Comparison of ENCODE assay signal across 30 cellular contexts in genomic region chr5:128706269-128706668, GRCh38.
"Had no signal": no experiment of that assay in that cellular context is flagged by ENCODE, and none has a peak within 500 bp of the region (broad histone marks: within the 10 kb centered on the region; RNA-seq: fewer than 3 reads in every experiment).

No MANE protein-coding gene starts in this region.

- H3K79me2 ChIP-seq: hepatocyte had no signal

- H3K9me3 Mint-ChIP-seq: activated CD4-positive, alpha-beta memory T cell treated with anti-CD3 and anti-CD28 coated beads for 36 hours; activated CD4-positive, alpha-beta T cell treated with anti-CD3 and anti-CD28 coated beads, Interleukin-2, amount 10 ng/mL, durations not matched to agents 24 days and 14 days; activated T-cell treated with anti-CD3 and anti-CD28 coated beads, Interleukin-2, amount 50 U/mL, for 24 hours; endodermal cell had no signal

- H3K27me3 Mint-ChIP-seq: activated CD4-positive, alpha-beta memory T cell treated with anti-CD3 and anti-CD28 coated beads for 36 hours; activated CD4-positive, alpha-beta T cell treated with anti-CD3 and anti-CD28 coated beads for 36 hours; activated CD4-positive, alpha-beta T cell treated with anti-CD3 and anti-CD28 coated beads, Interleukin-2, amount 10 ng/mL, durations not matched to agents 24 days and 14 days; activated CD8-positive, alpha-beta memory T cell treated with anti-CD3 and anti-CD28 coated beads, Interleukin-2, amount 10 ng/mL, durations not matched to agents 7 days and 5 days; activated naive CD8-positive, alpha-beta T cell; activated T-cell treated with anti-CD3 and anti-CD28 coated beads, Interleukin-2, amount 50 U/mL, for 24 hours; activated T-helper 17 cell treated with anti-CD3 and anti-CD28 coated beads, Interleukin-2, amount 50 U/mL, for 72 hours had no signal

- H3K4me1 Mint-ChIP-seq: activated CD4-positive, alpha-beta T cell treated with anti-CD3 and anti-CD28 coated beads for 36 hours; activated CD4-positive, alpha-beta T cell treated with anti-CD3 and anti-CD28 coated beads, Interleukin-2, amount 10 ng/mL, durations not matched to agents 24 days and 14 days; activated CD8-positive, alpha-beta memory T cell treated with anti-CD3 and anti-CD28 coated beads, Interleukin-2, amount 10 ng/mL, durations not matched to agents 7 days and 5 days; activated T-helper 17 cell treated with anti-CD3 and anti-CD28 coated beads, Interleukin-2, amount 50 U/mL, for 72 hours; endodermal cell had no signal

- H3K36me3 ChIP-seq: brain microvascular endothelial cell, cardiac muscle cell, colonic mucosa, gastroesophageal sphincter, heart right ventricle had no signal

- ATAC-seq: activated CD4-positive, alpha-beta T cell treated with anti-CD3 and anti-CD28 coated beads for 36 hours; activated CD8-positive, alpha-beta memory T cell treated with anti-CD3 and anti-CD28 coated beads, Interleukin-2, amount 10 ng/mL, durations not matched to agents 7 days and 5 days; activated CD8-positive, alpha-beta T cell treated with anti-CD3 and anti-CD28 coated beads, Interleukin-2, amount 10 ng/mL, durations not matched to agents 7 days and 5 days; activated T-helper 17 cell treated with anti-CD3 and anti-CD28 coated beads, Interleukin-2, amount 50 U/mL, for 72 hours; gastroesophageal sphincter; heart right ventricle had no signal

- H3K27me3 ChIP-seq: brain microvascular endothelial cell, cardiac muscle cell, colonic mucosa, gastroesophageal sphincter, heart right ventricle, hepatocyte had no signal

- H3K4me3 Mint-ChIP-seq: activated CD4-positive, alpha-beta memory T cell treated with anti-CD3 and anti-CD28 coated beads for 36 hours; activated CD4-positive, alpha-beta T cell treated with anti-CD3 and anti-CD28 coated beads for 36 hours; activated CD4-positive, alpha-beta T cell treated with anti-CD3 and anti-CD28 coated beads, Interleukin-2, amount 10 ng/mL, durations not matched to agents 24 days and 14 days; activated CD8-positive, alpha-beta memory T cell treated with anti-CD3 and anti-CD28 coated beads, Interleukin-2, amount 10 ng/mL, durations not matched to agents 7 days and 5 days; activated CD8-positive, alpha-beta T cell treated with anti-CD3 and anti-CD28 coated beads, Interleukin-2, amount 10 ng/mL, durations not matched to agents 7 days and 5 days; activated naive CD8-positive, alpha-beta T cell; activated T-cell treated with anti-CD3 and anti-CD28 coated beads, Interleukin-2, amount 50 U/mL, for 24 hours; activated T-helper 17 cell treated with anti-CD3 and anti-CD28 coated beads, Interleukin-2, amount 50 U/mL, for 72 hours; endodermal cell had no signal

- H3K4me1 ChIP-seq: colonic mucosa, gastroesophageal sphincter, heart right ventricle had no signal

- H3K36me3 Mint-ChIP-seq: activated CD4-positive, alpha-beta memory T cell treated with anti-CD3 and anti-CD28 coated beads for 36 hours; activated CD8-positive, alpha-beta memory T cell treated with anti-CD3 and anti-CD28 coated beads, Interleukin-2, amount 10 ng/mL, durations not matched to agents 7 days and 5 days; activated naive CD8-positive, alpha-beta T cell had no signal

- H3K9me3 ChIP-seq: colonic mucosa, gastroesophageal sphincter had no signal

- FAIRE-seq: astrocyte had no signal

- H3K4me3 ChIP-seq: cardiac muscle cell, colonic mucosa, gastroesophageal sphincter, heart right ventricle, hepatocyte had no signal

- H3K27ac ChIP-seq: brain microvascular endothelial cell, cardiac muscle cell, colonic mucosa, gastroesophageal sphincter, heart right ventricle, hepatocyte had no signal

- H3K4me2 ChIP-seq: hepatocyte had no signal

- H2AFZ ChIP-seq: hepatocyte had no signal

- DNase-seq: activated CD4-positive, alpha-beta memory T cell treated with anti-CD3 and anti-CD28 coated beads for 36 hours; activated CD4-positive, alpha-beta T cell treated with anti-CD3 and anti-CD28 coated beads for 36 hours; activated CD4-positive, alpha-beta T cell treated with anti-CD3 and anti-CD28 coated beads, Interleukin-2, amount 10 ng/mL, durations not matched to agents 24 days and 14 days; activated CD4-positive, CD25-positive, alpha-beta regulatory T cell; activated CD4-positive, CD25-positive, alpha-beta regulatory T cell treated with anti-CD3 and anti-CD28 coated beads, Interleukin-2, amount 50 U/mL, for 72 hours; activated CD8-positive, alpha-beta memory T cell treated with anti-CD3 and anti-CD28 coated beads, Interleukin-2, amount 10 ng/mL, durations not matched to agents 7 days and 5 days; activated CD8-positive, alpha-beta memory T cell treated with anti-CD3 and anti-CD28 coated beads, Interleukin-2, amount 50 U/mL, for 4 hours; activated CD8-positive, alpha-beta T cell treated with anti-CD3 and anti-CD28 coated beads, Interleukin-2, amount 10 ng/mL, durations not matched to agents 7 days and 5 days; activated effector memory CD4-positive, alpha-beta T cell treated with Interleukin-2 at 50 U/mL for 16 hours; activated gamma-delta T cell treated with Interleukin-2 at 50 U/mL for 16 hours; activated naive CD4-positive, alpha-beta T cell treated with anti-CD3 and anti-CD28 coated beads, Interleukin-2, amount 50 U/mL, for 16 hours; activated naive CD4-positive, alpha-beta T cell treated with Interleukin-2 at 50 U/mL for 16 hours; activated T-cell treated with anti-CD3 and anti-CD28 coated beads, Interleukin-2, amount 50 U/mL, for 24 hours; amniotic stem cell; anterior cingulate cortex; brain microvascular endothelial cell; central memory CD4-positive, alpha-beta T cell; cerebellar nuclear complex; colonic mucosa; effector memory CD4-positive, alpha-beta T cell; endodermal cell; foreskin melanocyte; heart right ventricle; T-helper 2 cell had no signal
